Comparison of ENCODE assay signal across 10 cellular contexts in genomic region chr16:3183445-3184139, GRCh38. TPM values are rescaled to one million over a fixed set of nuclear protein-coding genes. Genes with fewer than 3 reads are reported as not detected.
DNase-seq lines count a peak whose midpoint lies in the region; ATAC-seq and TF ChIP-seq lines count a peak whose summit lies in the region.
"Had no signal": no experiment of that assay in that cellular context is flagged by ENCODE, and none has a peak within 500 bp of the region (broad histone marks: within the 10 kb centered on the region; RNA-seq: fewer than 3 reads in every experiment).

No MANE protein-coding gene starts in this region.

- H3K4me1 ChIP-seq in hepatocyte (ENCODE audit: insufficient read depth) (peaks cover 14% of the 10 kb centered on the region), spleen (peaks cover 19 to 33% (median 23%) of the 10 kb centered on the region in 6 donors), adrenal gland (replicated peaks in 1 of 2) (peaks cover 0 to 10% of the 10 kb centered on the region in 2 donors)

- WGBS in hepatocyte (ENCODE audit: low lambda C conversion rate, missing lambda C conversion rate), result 4% methylated on average over 42 of the region's 42 CpGs
- 5 to 6% (median 6%) methylated on average over 39 to 42 of the region's 42 CpGs for WGBS in spleen, 5 donors
- 5 to 16% (median 6%) methylated on average over 22 to 42 of the region's 42 CpGs for WGBS in adrenal gland, 4 donors

- no peaks in the 10 kb centered on the region for H3K79me2 ChIP-seq in hepatocyte

- no peaks in the 10 kb centered on the region for H4K20me1 ChIP-seq in hepatocyte (ENCODE audit: insufficient read depth, poor library complexity, severe bottlenecking)

- TF ChIP-seq POLR2A in spleen (IDR thresholded peaks at IDR 0.05) (no peak), adrenal gland (IDR thresholded peaks at IDR 0.05) (no peak)

- no peaks in the 10 kb centered on the region for H3K36me3 ChIP-seq in hepatocyte (replicated peaks; ENCODE audit: insufficient read depth, low read depth)
- no peaks in the 10 kb centered on the region for H3K36me3 ChIP-seq in spleen
- no peaks in the 10 kb centered on the region for H3K36me3 ChIP-seq in adrenal gland (replicated peaks in 1 of 2)

- no peak for DNase-seq in T-helper 1 cell
- DNase-seq in activated CD8-positive, alpha-beta T cell treated with anti-CD3 and anti-CD28 coated beads for 36 hours, result no peak
- no peak for DNase-seq in hepatocyte (ENCODE audit: low spot score)
- DNase-seq in spleen, result peak; percentile 56
- DNase-seq in NCI-H1048 (lab: John Stamatoyannopoulos, UW), result no peak
- no peak for DNase-seq in medulla oblongata (ENCODE audit: extremely low spot score)
- no peak for DNase-seq in adrenal gland
- DNase-seq: NCI-H2107 had no signal

- intact Hi-C loops in activated CD8-positive, alpha-beta T cell treated with anti-CD3 and anti-CD28 coated beads for 36 hours (cut with micrococcal nuclease), result loop anchor here (10.0 kb wide), 1 partner anchor 321 kb away; the partner anchor contains the start of gene CLUAP1
- intact Hi-C loops in spleen (cut with DNase I; ENCODE audit: low total_unique reads), result no loop called here
- intact Hi-C loops in adrenal gland (cut with DNase I), result no loop called here

- H3K36me3 Mint-ChIP-seq in T-helper 1 cell treated with Interleukin-12 subunit alpha and Interleukin-12 subunit beta and Interleukin-4 antibody, amounts not matched to agents 30 μg/mL and 1 μg/mL, for 36 hours (ENCODE audit: low read depth), result peaks cover 9% of the 10 kb centered on the region
- peaks cover 1% of the 10 kb centered on the region for H3K36me3 Mint-ChIP-seq in activated CD8-positive, alpha-beta T cell treated with anti-CD3 and anti-CD28 coated beads for 36 hours (ENCODE audit: low read depth)

- no peak for TF ChIP-seq CTCF in activated CD8-positive, alpha-beta T cell treated with anti-CD3 and anti-CD28 coated beads for 36 hours (IDR thresholded peaks at IDR 0.05)
- TF ChIP-seq CTCF in hepatocyte (IDR thresholded peaks at IDR 0.05; ENCODE audit: poor library complexity) (no peak), spleen (IDR thresholded peaks at IDR 0.05 in 8 of 11, conservative IDR thresholded peaks at IDR 0.05 in 3 of 11) (no peak), adrenal gland (IDR thresholded peaks at IDR 0.05) (no peak)

- H3K27me3 ChIP-seq in hepatocyte (peaks cover 88% of the 10 kb centered on the region), spleen (replicated peaks in 1 of 7) (peaks cover 4 to 100% (median 95%) of the 10 kb centered on the region in 7 donors), adrenal gland (peaks cover 95% of the 10 kb centered on the region)

- H3K27ac Mint-ChIP-seq in T-helper 1 cell treated with Interleukin-12 subunit alpha and Interleukin-12 subunit beta and Interleukin-4 antibody, amounts not matched to agents 30 μg/mL and 1 μg/mL, for 36 hours, result peak overlapping the region; percentile 86
- peak overlapping the region; percentile 23 for H3K27ac Mint-ChIP-seq in activated CD8-positive, alpha-beta T cell treated with anti-CD3 and anti-CD28 coated beads for 36 hours

- H3K4me3 ChIP-seq in hepatocyte, result peak overlapping the region; percentile 16
- peak overlapping the region; percentile 13 to 65 (median 32) for H3K4me3 ChIP-seq in spleen
- peak overlapping the region in 1 of 4 donors; percentile 28 for H3K4me3 ChIP-seq in adrenal gland

- no peak overlapping the region for H3K27ac ChIP-seq in hepatocyte
- no peak overlapping the region for H3K27ac ChIP-seq in spleen
- no peak overlapping the region for H3K27ac ChIP-seq in adrenal gland

- peaks cover 13% of the 10 kb centered on the region for H3K9me3 Mint-ChIP-seq in T-helper 1 cell treated with Interleukin-12 subunit alpha and Interleukin-12 subunit beta and Interleukin-4 antibody, amounts not matched to agents 30 μg/mL and 1 μg/mL, for 36 hours
- H3K9me3 Mint-ChIP-seq in activated CD8-positive, alpha-beta T cell treated with anti-CD3 and anti-CD28 coated beads for 36 hours, result no peaks in the 10 kb centered on the region

- POLR2A ChIA-PET in activated CD8-positive, alpha-beta T cell treated with anti-CD3 and anti-CD28 coated beads for 36 hours (lab: Charles Lee), result interaction anchor here (0.7 to 2.6 kb wide), 6 partner anchors 10 to 165 kb away, joined by 3 to 9 read pairs (median 3); no protein-coding TSS in a partner anchor

- H2AFZ ChIP-seq in hepatocyte, result peak overlapping the region; percentile 81

- no peaks in the 10 kb centered on the region for H3K9me3 ChIP-seq in hepatocyte (ENCODE audit: low read depth)
- no peaks in the 10 kb centered on the region for H3K9me3 ChIP-seq in spleen
- H3K9me3 ChIP-seq in adrenal gland (replicated peaks in 1 of 3), result no peaks in the 10 kb centered on the region

- no peaks in the 10 kb centered on the region for H3K9me2 ChIP-seq in hepatocyte (replicated peaks; ENCODE audit: insufficient read depth)

- peaks cover 88% of the 10 kb centered on the region for H3K27me3 Mint-ChIP-seq in T-helper 1 cell treated with Interleukin-12 subunit alpha and Interleukin-12 subunit beta and Interleukin-4 antibody, amounts not matched to agents 30 μg/mL and 1 μg/mL, for 36 hours (ENCODE audit: low read depth)
- peaks cover 69% of the 10 kb centered on the region for H3K27me3 Mint-ChIP-seq in activated CD8-positive, alpha-beta T cell treated with anti-CD3 and anti-CD28 coated beads for 36 hours

- H3K4me3 Mint-ChIP-seq in T-helper 1 cell treated with Interleukin-12 subunit alpha and Interleukin-12 subunit beta and Interleukin-4 antibody, amounts not matched to agents 30 μg/mL and 1 μg/mL, for 36 hours, result peak overlapping the region; percentile 73
- H3K4me3 Mint-ChIP-seq in activated CD8-positive, alpha-beta T cell treated with anti-CD3 and anti-CD28 coated beads for 36 hours, result peak overlapping the region; percentile 83

- peak; percentile 12 for ATAC-seq in activated CD8-positive, alpha-beta T cell treated with anti-CD3 and anti-CD28 coated beads for 36 hours

- CTCF ChIA-PET in activated CD8-positive, alpha-beta T cell treated with anti-CD3 and anti-CD28 coated beads for 36 hours (lab: Charles Lee), result interaction anchor here (0.7 to 2.9 kb wide), 8 partner anchors 10 to 99 kb away, joined by 3 to 12 read pairs (median 5); no protein-coding TSS in a partner anchor

- H3K4me1 Mint-ChIP-seq in T-helper 1 cell treated with Interleukin-12 subunit alpha and Interleukin-12 subunit beta and Interleukin-4 antibody, amounts not matched to agents 30 μg/mL and 1 μg/mL, for 36 hours (ENCODE audit: low read depth), result peaks cover 28% of the 10 kb centered on the region
- peaks cover 31% of the 10 kb centered on the region for H3K4me1 Mint-ChIP-seq in activated CD8-positive, alpha-beta T cell treated with anti-CD3 and anti-CD28 coated beads for 36 hours (ENCODE audit: low read depth)

- peak overlapping the region; percentile 94 for H3K4me2 ChIP-seq in hepatocyte

RNA-seq across cellular contexts. Expression of gene OR1F1, which starts 4.4 kb away (rescaled TPM):
- total RNA-seq in activated CD8-positive, alpha-beta T cell treated with anti-CD3 and anti-CD28 coated beads for 36 hours, result not detected
- total RNA-seq in hepatocyte, result not detected in 2 replicates
- polyA plus RNA-seq in hepatocyte, result 0.61 TPM in 1 of 2 replicates, not detected in the other
- not detected for total RNA-seq in spleen
- polyA plus RNA-seq in spleen, result not detected
- total RNA-seq in adrenal gland, result not detected
- not detected for polyA plus RNA-seq in adrenal gland
- total RNA-seq: liver had no signal
- polyA plus RNA-seq: liver had no signal

RNA-seq across cellular contexts. Expression of gene ZNF213, which starts 48.8 kb away (rescaled TPM):
- total RNA-seq in activated CD8-positive, alpha-beta T cell treated with anti-CD3 and anti-CD28 coated beads for 36 hours, result 1 to 10 TPM; 6.1 to 7.5 TPM
- total RNA-seq in hepatocyte, result 3.4 and 3.8 TPM in 2 replicates
- 4.0 and 6.0 TPM in 2 replicates for polyA plus RNA-seq in hepatocyte
- 10 to 100 TPM in 1 of 7 donors, 1 to 10 TPM in 6; 6.8 to 11.4 (median 7.9) TPM for total RNA-seq in spleen
- polyA plus RNA-seq in spleen, result 1 to 10 TPM; 2.4 to 5.9 (median 2.9) TPM
- total RNA-seq in adrenal gland, result 10 to 100 TPM in 7 of 8 donors, 1 to 10 TPM in 1; 9.5 to 19.3 (median 14.0) TPM
- polyA plus RNA-seq in adrenal gland, result 10 to 100 TPM in 2 of 3 donors, 1 to 10 TPM in 1; 4.2 to 19.5 (median 10.4) TPM

RNA-seq across cellular contexts. Expression of gene ZNF200, which starts 51.4 kb away (rescaled TPM):
- total RNA-seq in activated CD8-positive, alpha-beta T cell treated with anti-CD3 and anti-CD28 coated beads for 36 hours, result 1 to 10 TPM; 8.7 to 9.6 TPM
- 7.9 and 12.5 TPM in 2 replicates for total RNA-seq in hepatocyte
- polyA plus RNA-seq in hepatocyte, result 4.6 and 6.0 TPM in 2 replicates
- 10 to 100 TPM; 14.2 to 24.4 (median 15.4) TPM for total RNA-seq in spleen
- polyA plus RNA-seq in spleen, result 1 to 10 TPM; 4.2 to 6.3 (median 4.8) TPM
- 10 to 100 TPM in 2 of 8 donors, 1 to 10 TPM in 6; 4.4 to 15.4 (median 8.5) TPM for total RNA-seq in adrenal gland
- 1 to 10 TPM; 5.4 to 7.8 (median 6.2) TPM for polyA plus RNA-seq in adrenal gland
